1 cellular context compared by ENCODE assay signal in the genomic region with DNA sequence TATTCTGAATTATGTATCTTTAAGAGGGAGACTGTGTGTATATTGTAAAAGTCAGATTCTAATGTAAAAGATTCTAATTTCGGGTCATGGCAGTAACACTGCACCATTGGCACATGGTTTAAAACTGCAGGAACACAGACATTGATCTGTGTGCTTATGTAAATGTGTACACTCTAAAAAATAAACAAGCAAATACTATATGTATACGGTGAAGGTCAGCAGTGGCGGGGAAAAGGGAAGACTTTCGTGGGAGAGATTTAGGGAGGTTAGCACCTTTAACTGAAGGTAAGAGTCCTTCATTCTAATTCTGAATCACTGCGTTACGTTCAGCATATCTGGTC.
TF ChIP-seq lines count a peak whose summit lies in the region.

No MANE protein-coding gene starts in this region.

TF ChIP-seq in HepG2, 621 proteins besides CTCF, POLR2A, EP300 and RAD21 (continued from another document and continues in another):
- TF ChIP-seq, protein P1, sequence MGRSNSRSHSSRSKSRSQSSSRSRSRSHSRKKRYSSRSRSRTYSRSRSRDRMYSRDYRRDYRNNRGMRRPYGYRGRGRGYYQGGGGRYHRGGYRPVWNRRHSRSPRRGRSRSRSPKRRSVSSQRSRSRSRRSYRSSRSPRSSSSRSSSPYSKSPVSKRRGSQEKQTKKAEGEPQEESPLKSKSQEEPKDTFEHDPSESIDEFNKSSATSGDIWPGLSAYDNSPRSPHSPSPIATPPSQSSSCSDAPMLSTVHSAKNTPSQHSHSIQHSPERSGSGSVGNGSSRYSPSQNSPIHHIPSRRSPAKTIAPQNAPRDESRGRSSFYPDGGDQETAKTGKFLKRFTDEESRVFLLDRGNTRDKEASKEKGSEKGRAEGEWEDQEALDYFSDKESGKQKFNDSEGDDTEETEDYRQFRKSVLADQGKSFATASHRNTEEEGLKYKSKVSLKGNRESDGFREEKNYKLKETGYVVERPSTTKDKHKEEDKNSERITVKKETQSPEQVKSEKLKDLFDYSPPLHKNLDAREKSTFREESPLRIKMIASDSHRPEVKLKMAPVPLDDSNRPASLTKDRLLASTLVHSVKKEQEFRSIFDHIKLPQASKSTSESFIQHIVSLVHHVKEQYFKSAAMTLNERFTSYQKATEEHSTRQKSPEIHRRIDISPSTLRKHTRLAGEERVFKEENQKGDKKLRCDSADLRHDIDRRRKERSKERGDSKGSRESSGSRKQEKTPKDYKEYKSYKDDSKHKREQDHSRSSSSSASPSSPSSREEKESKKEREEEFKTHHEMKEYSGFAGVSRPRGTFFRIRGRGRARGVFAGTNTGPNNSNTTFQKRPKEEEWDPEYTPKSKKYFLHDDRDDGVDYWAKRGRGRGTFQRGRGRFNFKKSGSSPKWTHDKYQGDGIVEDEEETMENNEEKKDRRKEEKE (IDR thresholded peaks at IDR 0.05): no peak
- no peak for TF ChIP-seq MAZ (IDR thresholded peaks at IDR 0.05; ENCODE audit: borderline replicate concordance, low read depth, low read length)
- TF ChIP-seq MAZ (CRISPR knock-in tag; IDR thresholded peaks at IDR 0.05; ENCODE audit: low read depth): no peak
- no peak for TF ChIP-seq RORA (CRISPR knock-in tag; IDR thresholded peaks at IDR 0.05)
- 0 out of 2 replicates have a peak, but pooled peaks have one; percentile 20 for TF ChIP-seq ZNF430 (CRISPR knock-in tag; IDR thresholded peaks at IDR 0.05)
- TF ChIP-seq ONECUT2 (CRISPR knock-in tag; IDR thresholded peaks at IDR 0.05): peak; percentile 95
- TF ChIP-seq ELF1 (CRISPR knock-in tag; IDR thresholded peaks at IDR 0.05): no peak
- peak; percentile 73; the same call in 1 of the 2 replicates for TF ChIP-seq TBX3 (IDR thresholded peaks at IDR 0.05; ENCODE audit: borderline replicate concordance)
- no peak for TF ChIP-seq ARHGAP35 (CRISPR knock-in tag; IDR thresholded peaks at IDR 0.05; ENCODE audit: borderline replicate concordance)
- TF ChIP-seq ZNF101 (CRISPR knock-in tag; IDR thresholded peaks at IDR 0.05; ENCODE audit: borderline replicate concordance, low read depth): no peak
- TF ChIP-seq HMG20A (CRISPR knock-in tag; IDR thresholded peaks at IDR 0.05; ENCODE audit: borderline replicate concordance): 0 out of 2 replicates have a peak, but pooled peaks have one; percentile 36
- no peak for TF ChIP-seq MED1 (CRISPR knock-in tag; IDR thresholded peaks at IDR 0.05)
- TF ChIP-seq MED8 (CRISPR knock-in tag; IDR thresholded peaks at IDR 0.05; ENCODE audit: insufficient replicate concordance): no peak
- TF ChIP-seq FOXP1 (IDR thresholded peaks at IDR 0.05): peak; percentile 90
- TF ChIP-seq FOXP1 (CRISPR knock-in tag; IDR thresholded peaks at IDR 0.05): peak; percentile 95
- no peak for TF ChIP-seq SOX13 (IDR thresholded peaks at IDR 0.05)
- no peak for TF ChIP-seq SOX13 (CRISPR knock-in tag; conservative IDR thresholded peaks at IDR 0.05 in 1 of 2, IDR thresholded peaks at IDR 0.05 in 1 of 2)
- TF ChIP-seq, protein P2, sequence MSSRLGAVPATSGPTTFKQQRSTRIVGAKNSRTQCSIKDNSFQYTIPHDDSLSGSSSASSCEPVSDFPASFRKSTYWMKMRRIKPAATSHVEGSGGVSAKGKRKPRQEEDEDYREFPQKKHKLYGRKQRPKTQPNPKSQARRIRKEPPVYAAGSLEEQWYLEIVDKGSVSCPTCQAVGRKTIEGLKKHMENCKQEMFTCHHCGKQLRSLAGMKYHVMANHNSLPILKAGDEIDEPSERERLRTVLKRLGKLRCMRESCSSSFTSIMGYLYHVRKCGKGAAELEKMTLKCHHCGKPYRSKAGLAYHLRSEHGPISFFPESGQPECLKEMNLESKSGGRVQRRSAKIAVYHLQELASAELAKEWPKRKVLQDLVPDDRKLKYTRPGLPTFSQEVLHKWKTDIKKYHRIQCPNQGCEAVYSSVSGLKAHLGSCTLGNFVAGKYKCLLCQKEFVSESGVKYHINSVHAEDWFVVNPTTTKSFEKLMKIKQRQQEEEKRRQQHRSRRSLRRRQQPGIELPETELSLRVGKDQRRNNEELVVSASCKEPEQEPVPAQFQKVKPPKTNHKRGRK (CRISPR knock-in tag; IDR thresholded peaks at IDR 0.05): peak; percentile 69; the same call in 1 of the 2 replicates
- peak; percentile 35; the same call in 1 of the 2 replicates for TF ChIP-seq MIXL1 (CRISPR knock-in tag; IDR thresholded peaks at IDR 0.05)
- peak; percentile 87; the same call in 1 of the 2 replicates for TF ChIP-seq NFIC (IDR thresholded peaks at IDR 0.05; ENCODE audit: low read length)
- no peak for TF ChIP-seq BORCS8-MEF2B (CRISPR knock-in tag; IDR thresholded peaks at IDR 0.05)
- TF ChIP-seq, protein P3, sequence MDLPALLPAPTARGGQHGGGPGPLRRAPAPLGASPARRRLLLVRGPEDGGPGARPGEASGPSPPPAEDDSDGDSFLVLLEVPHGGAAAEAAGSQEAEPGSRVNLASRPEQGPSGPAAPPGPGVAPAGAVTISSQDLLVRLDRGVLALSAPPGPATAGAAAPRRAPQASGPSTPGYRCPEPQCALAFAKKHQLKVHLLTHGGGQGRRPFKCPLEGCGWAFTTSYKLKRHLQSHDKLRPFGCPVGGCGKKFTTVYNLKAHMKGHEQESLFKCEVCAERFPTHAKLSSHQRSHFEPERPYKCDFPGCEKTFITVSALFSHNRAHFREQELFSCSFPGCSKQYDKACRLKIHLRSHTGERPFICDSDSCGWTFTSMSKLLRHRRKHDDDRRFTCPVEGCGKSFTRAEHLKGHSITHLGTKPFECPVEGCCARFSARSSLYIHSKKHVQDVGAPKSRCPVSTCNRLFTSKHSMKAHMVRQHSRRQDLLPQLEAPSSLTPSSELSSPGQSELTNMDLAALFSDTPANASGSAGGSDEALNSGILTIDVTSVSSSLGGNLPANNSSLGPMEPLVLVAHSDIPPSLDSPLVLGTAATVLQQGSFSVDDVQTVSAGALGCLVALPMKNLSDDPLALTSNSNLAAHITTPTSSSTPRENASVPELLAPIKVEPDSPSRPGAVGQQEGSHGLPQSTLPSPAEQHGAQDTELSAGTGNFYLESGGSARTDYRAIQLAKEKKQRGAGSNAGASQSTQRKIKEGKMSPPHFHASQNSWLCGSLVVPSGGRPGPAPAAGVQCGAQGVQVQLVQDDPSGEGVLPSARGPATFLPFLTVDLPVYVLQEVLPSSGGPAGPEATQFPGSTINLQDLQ (CRISPR knock-in tag; IDR thresholded peaks at IDR 0.05): no peak
- TF ChIP-seq HDAC1 (CRISPR knock-in tag; IDR thresholded peaks at IDR 0.05): peak; percentile 34; the same call in 1 of the 2 replicates
- TF ChIP-seq SIN3B (IDR thresholded peaks at IDR 0.05; ENCODE audit: low read length): no peak
- TF ChIP-seq PREB (CRISPR knock-in tag; IDR thresholded peaks at IDR 0.05): no peak
- no peak for TF ChIP-seq ZNF329 (CRISPR knock-in tag; IDR thresholded peaks at IDR 0.05; ENCODE audit: low read depth)
- TF ChIP-seq ZMYM3 (CRISPR knock-in tag; IDR thresholded peaks at IDR 0.05): no peak
- TF ChIP-seq, protein P4, sequence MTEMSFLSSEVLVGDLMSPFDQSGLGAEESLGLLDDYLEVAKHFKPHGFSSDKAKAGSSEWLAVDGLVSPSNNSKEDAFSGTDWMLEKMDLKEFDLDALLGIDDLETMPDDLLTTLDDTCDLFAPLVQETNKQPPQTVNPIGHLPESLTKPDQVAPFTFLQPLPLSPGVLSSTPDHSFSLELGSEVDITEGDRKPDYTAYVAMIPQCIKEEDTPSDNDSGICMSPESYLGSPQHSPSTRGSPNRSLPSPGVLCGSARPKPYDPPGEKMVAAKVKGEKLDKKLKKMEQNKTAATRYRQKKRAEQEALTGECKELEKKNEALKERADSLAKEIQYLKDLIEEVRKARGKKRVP (CRISPR knock-in tag; IDR thresholded peaks at IDR 0.05): 0 out of 4 replicates have a peak, but pooled peaks of 1 of the 2 experiments have one; percentile 16
- TF ChIP-seq FOXK1 (CRISPR knock-in tag; IDR thresholded peaks at IDR 0.05; ENCODE audit: borderline replicate concordance, low read depth): peak; percentile 88
- peak; percentile 97 for TF ChIP-seq FOXA3 (CRISPR knock-in tag; IDR thresholded peaks at IDR 0.05)
- TF ChIP-seq GRHL1 (CRISPR knock-in tag; conservative IDR thresholded peaks at IDR 0.05): no peak
- no peak for TF ChIP-seq MIER2 (CRISPR knock-in tag; IDR thresholded peaks at IDR 0.05)
- no peak for TF ChIP-seq TEAD2 (CRISPR knock-in tag; IDR thresholded peaks at IDR 0.05)
- peak; percentile 6; the same call in 1 of the 2 replicates for TF ChIP-seq ZNF703 (CRISPR knock-in tag; IDR thresholded peaks at IDR 0.05; ENCODE audit: borderline replicate concordance)
- no peak for TF ChIP-seq KDM1A (CRISPR knock-in tag; IDR thresholded peaks at IDR 0.05)
- no peak for TF ChIP-seq ESRRA (CRISPR knock-in tag; IDR thresholded peaks at IDR 0.05; ENCODE audit: low read depth)
- no peak for TF ChIP-seq ZNF563 (CRISPR knock-in tag; IDR thresholded peaks at IDR 0.05)
- no peak for TF ChIP-seq CSRNP2 (CRISPR knock-in tag; conservative IDR thresholded peaks at IDR 0.05; ENCODE audit: low read depth)
- no peak for TF ChIP-seq JARID2 (CRISPR knock-in tag; IDR thresholded peaks at IDR 0.05; ENCODE audit: insufficient replicate concordance)
- 0 out of 2 replicates have a peak, but pooled peaks have one; percentile 21 for TF ChIP-seq ZNF235 (CRISPR knock-in tag; IDR thresholded peaks at IDR 0.05; ENCODE audit: borderline replicate concordance)
- TF ChIP-seq POGK (CRISPR knock-in tag; conservative IDR thresholded peaks at IDR 0.05): no peak
- TF ChIP-seq TFDP2 (CRISPR knock-in tag; IDR thresholded peaks at IDR 0.05): peak; percentile 47; the same call in 1 of the 2 replicates
- no peak for TF ChIP-seq XBP1 (CRISPR knock-in tag; IDR thresholded peaks at IDR 0.05)
- no peak for TF ChIP-seq ZC3H4 (CRISPR knock-in tag; IDR thresholded peaks at IDR 0.05; ENCODE audit: borderline replicate concordance)
- no peak for TF ChIP-seq ZSCAN5A (CRISPR knock-in tag; IDR thresholded peaks at IDR 0.05; ENCODE audit: borderline replicate concordance)
- TF ChIP-seq SMAD3 (CRISPR knock-in tag; IDR thresholded peaks at IDR 0.05): peak; percentile 60
- peak; percentile 59; the same call in 1 of the 2 replicates for TF ChIP-seq CREM (IDR thresholded peaks at IDR 0.05)
- TF ChIP-seq CREM (CRISPR knock-in tag; IDR thresholded peaks at IDR 0.05): no peak
- 0 out of 2 replicates have a peak, but pooled peaks have one; percentile 6 for TF ChIP-seq ZNF607 (CRISPR knock-in tag; IDR thresholded peaks at IDR 0.05; ENCODE audit: borderline replicate concordance)
- no peak for TF ChIP-seq HHEX (CRISPR knock-in tag; IDR thresholded peaks at IDR 0.05)
